Comparison of ENCODE assay signal across 33 cellular contexts in genomic region chr17:71099003-71099710, GRCh38.
"Had no signal": no experiment of that assay in that cellular context is flagged by ENCODE, and none has a peak within 500 bp of the region (broad histone marks: within the 10 kb centered on the region; RNA-seq: fewer than 3 reads in every experiment).

No MANE protein-coding gene starts in this region.

- H3K4me1 ChIP-seq: adrenal gland, ascending aorta, esophagus muscularis mucosa, gastroesophageal sphincter, thyroid gland, upper lobe of left lung, vagina had no signal

- H3K27me3 ChIP-seq: adrenal gland, ascending aorta, brain microvascular endothelial cell, esophagus muscularis mucosa, gastroesophageal sphincter, neutrophil, sigmoid colon, stomach, thyroid gland, upper lobe of left lung, vagina had no signal

- DNase-seq: activated CD4-positive, alpha-beta T cell treated with anti-CD3 and anti-CD28 coated beads for 48 hours; activated CD4-positive, alpha-beta T cell treated with anti-CD3 and anti-CD28 coated beads, Interleukin-2, amount 50 U/mL, for 48 hours; activated CD8-positive, alpha-beta memory T cell treated with anti-CD3 and anti-CD28 coated beads for 24 hours; activated effector memory CD4-positive, alpha-beta T cell treated with Interleukin-2 at 50 U/mL for 16 hours; activated naive CD4-positive, alpha-beta T cell treated with anti-CD3 and anti-CD28 coated beads for 36 hours; activated naive CD8-positive, alpha-beta T cell treated with anti-CD3 and anti-CD28 coated beads for 36 hours; brain microvascular endothelial cell; endodermal cell; hippocampal formation; kidney; left colon; mammary epithelial cell; naive B cell; nephron progenitor cell; retina; sigmoid colon; small intestine; stimulated activated CD4-positive, alpha-beta T cell treated with anti-CD3 and anti-CD28 coated beads, Interleukin-4, amount 100 ng/mL, for 4 hours; stimulated activated CD8-positive, alpha-beta memory T cell treated with anti-CD3 and anti-CD28 coated beads, Interleukin-4, amount 100 ng/mL, for 48 hours; stomach; T-helper 9 cell; thyroid gland; upper lobe of left lung; WERI-Rb-1 had no signal

- H3K4me1 Mint-ChIP-seq: activated naive CD8-positive, alpha-beta T cell treated with anti-CD3 and anti-CD28 coated beads for 36 hours; naive B cell; nephron progenitor cell; stimulated activated memory B cell treated with anti-CD40 and anti-IgM and Interleukin-4, amounts not matched to agents 10 μg/mL and 1 μg/mL and 100 μg/mL, for 72 hours had no signal

- H3K36me3 Mint-ChIP-seq: activated naive CD8-positive, alpha-beta T cell treated with anti-CD3 and anti-CD28 coated beads for 36 hours; naive B cell; stimulated activated memory B cell treated with anti-CD40 and anti-IgM and Interleukin-4, amounts not matched to agents 10 μg/mL and 1 μg/mL and 100 μg/mL, for 72 hours had no signal

- ATAC-seq: activated CD4-positive, CD25-positive, alpha-beta regulatory T cell treated with anti-CD3 and anti-CD28 coated beads, Interleukin-2, amount 50 U/mL, for 24 hours; gastroesophageal sphincter; left colon; stimulated activated memory B cell treated with anti-CD40 and anti-IgM and Interleukin-4, amounts not matched to agents 10 μg/mL and 1 μg/mL and 100 μg/mL, for 72 hours had no signal

- H3K9me3 ChIP-seq: adrenal gland, ascending aorta, neutrophil, sigmoid colon, stomach, thyroid gland, upper lobe of left lung, vagina had no signal

- H3K4me3 Mint-ChIP-seq: activated naive CD4-positive, alpha-beta T cell treated with anti-CD3 and anti-CD28 coated beads for 36 hours; activated naive CD8-positive, alpha-beta T cell treated with anti-CD3 and anti-CD28 coated beads for 36 hours; endodermal cell; naive B cell; nephron progenitor cell; stimulated activated memory B cell treated with anti-CD40 and anti-IgM and Interleukin-4, amounts not matched to agents 10 μg/mL and 1 μg/mL and 100 μg/mL, for 72 hours had no signal

- H3K27ac Mint-ChIP-seq: activated naive CD4-positive, alpha-beta T cell treated with anti-CD3 and anti-CD28 coated beads for 36 hours; activated naive CD8-positive, alpha-beta T cell treated with anti-CD3 and anti-CD28 coated beads for 36 hours; endodermal cell; naive B cell; nephron progenitor cell; progenitor cell of endocrine pancreas; stimulated activated memory B cell treated with anti-CD40 and anti-IgM and Interleukin-4, amounts not matched to agents 10 μg/mL and 1 μg/mL and 100 μg/mL, for 72 hours had no signal

- H3K4me3 ChIP-seq: adrenal gland, ascending aorta, esophagus muscularis mucosa, gastroesophageal sphincter, sigmoid colon, stomach, thyroid gland, upper lobe of left lung, vagina had no signal

- H3K27me3 Mint-ChIP-seq: activated naive CD8-positive, alpha-beta T cell treated with anti-CD3 and anti-CD28 coated beads for 36 hours; naive B cell; stimulated activated memory B cell treated with anti-CD40 and anti-IgM and Interleukin-4, amounts not matched to agents 10 μg/mL and 1 μg/mL and 100 μg/mL, for 72 hours had no signal

- H3K27ac ChIP-seq: adrenal gland, ascending aorta, brain microvascular endothelial cell, esophagus muscularis mucosa, gastroesophageal sphincter, neutrophil, sigmoid colon, stomach, thyroid gland, upper lobe of left lung, vagina, WERI-Rb-1 had no signal

- H3K36me3 ChIP-seq: adrenal gland, ascending aorta, brain microvascular endothelial cell, esophagus muscularis mucosa, gastroesophageal sphincter, neutrophil, sigmoid colon, stomach, thyroid gland, upper lobe of left lung, vagina, WERI-Rb-1 had no signal
